In the genomic region with DNA sequence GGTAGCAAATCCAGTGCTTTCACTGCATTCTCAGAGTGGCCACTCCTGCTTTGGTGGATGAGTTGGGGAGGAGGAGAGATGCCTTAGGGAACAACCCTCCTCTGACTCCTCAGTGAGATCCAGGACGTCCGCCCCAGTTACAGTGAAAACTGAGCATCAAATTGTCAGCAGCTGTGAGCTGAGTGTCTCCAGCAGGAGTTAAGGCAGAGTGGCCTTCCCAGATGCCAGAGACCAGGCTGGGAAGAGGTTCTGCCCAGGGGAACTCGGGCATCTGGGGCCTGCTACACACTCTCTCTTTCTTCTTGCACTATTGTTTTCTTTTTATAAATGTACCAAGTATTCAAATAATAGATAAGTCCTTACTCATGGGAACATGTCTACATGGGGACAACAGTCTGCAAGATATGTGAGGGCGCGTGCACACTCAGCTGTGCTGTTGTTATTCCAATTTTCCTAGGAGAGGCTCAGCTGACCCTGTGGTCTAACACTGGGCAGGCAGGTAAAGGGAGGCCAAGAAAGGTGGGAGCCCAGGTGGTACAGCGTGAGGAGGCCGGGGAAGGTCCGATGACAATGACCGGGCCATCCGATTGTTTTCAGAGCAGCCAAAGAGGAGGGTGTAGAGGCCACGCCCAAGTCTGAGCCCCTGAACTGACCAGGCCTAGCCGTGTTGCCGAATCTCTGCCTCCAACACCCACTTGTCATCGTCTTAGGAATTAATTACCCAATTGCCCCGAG, we compare ENCODE assay signal across 1 cellular context.
TF ChIP-seq lines count a peak whose summit lies in the region.

No MANE protein-coding gene starts in this region.

TF ChIP-seq in IMR-90, 13 proteins besides CTCF, POLR2A, EP300 and RAD21:
- TF ChIP-seq CHD1 (IDR thresholded peaks at IDR 0.05; ENCODE audit: low read depth, low read length) (no peak), FOS (IDR thresholded peaks at IDR 0.05; ENCODE audit: low read depth, low read length) (no peak), RFX5 (IDR thresholded peaks at IDR 0.05; ENCODE audit: low read depth, low read length) (no peak), SMC3 (IDR thresholded peaks at IDR 0.05; ENCODE audit: low read depth, low read length) (no peak), MAZ (IDR thresholded peaks at IDR 0.05; ENCODE audit: borderline replicate concordance, low read depth, low read length) (no peak), MXI1 (IDR thresholded peaks at IDR 0.05; ENCODE audit: borderline replicate concordance, low read depth, low read length) (no peak), BHLHE40 (IDR thresholded peaks at IDR 0.05; ENCODE audit: low read depth, low read length) (no peak), CEBPB (IDR thresholded peaks at IDR 0.05; ENCODE audit: low read depth, low read length) (no peak), MAFK (IDR thresholded peaks at IDR 0.05; ENCODE audit: low read depth, low read length) (no peak)
- TF ChIP-seq, protein P1, sequence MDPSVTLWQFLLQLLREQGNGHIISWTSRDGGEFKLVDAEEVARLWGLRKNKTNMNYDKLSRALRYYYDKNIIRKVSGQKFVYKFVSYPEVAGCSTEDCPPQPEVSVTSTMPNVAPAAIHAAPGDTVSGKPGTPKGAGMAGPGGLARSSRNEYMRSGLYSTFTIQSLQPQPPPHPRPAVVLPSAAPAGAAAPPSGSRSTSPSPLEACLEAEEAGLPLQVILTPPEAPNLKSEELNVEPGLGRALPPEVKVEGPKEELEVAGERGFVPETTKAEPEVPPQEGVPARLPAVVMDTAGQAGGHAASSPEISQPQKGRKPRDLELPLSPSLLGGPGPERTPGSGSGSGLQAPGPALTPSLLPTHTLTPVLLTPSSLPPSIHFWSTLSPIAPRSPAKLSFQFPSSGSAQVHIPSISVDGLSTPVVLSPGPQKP (IDR thresholded peaks at IDR 0.05; ENCODE audit: borderline replicate concordance, low read depth, low read length) = no peak
TF ChIP-seq in IMR-90: peak in this region for 0.
